In the genomic region with DNA sequence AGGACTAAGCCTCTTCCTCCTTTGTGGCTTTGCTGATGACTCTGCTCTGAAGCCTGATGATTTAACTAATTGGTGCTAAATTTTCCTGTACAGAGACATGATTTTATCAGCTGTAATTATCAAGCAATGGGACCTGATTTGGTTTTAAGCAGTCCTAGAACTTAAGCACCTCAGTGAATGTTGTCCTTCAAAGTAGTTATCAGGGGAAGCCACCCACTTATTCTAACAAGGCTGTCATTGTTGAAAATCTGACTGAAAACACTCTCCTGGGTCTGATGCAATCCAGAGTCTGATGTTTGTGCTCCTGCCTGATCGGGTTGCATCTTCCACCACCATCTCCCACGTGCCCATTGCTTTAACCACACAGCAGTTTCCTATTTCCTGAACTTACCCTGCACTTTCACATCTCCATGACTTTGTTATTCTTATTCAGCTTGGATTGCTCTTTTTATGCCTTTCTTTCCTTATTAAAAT, we compare ENCODE assay signal across 8 cellular contexts. TPM values are rescaled to one million over a fixed set of nuclear protein-coding genes. Genes with fewer than 3 reads are reported as not detected.
DNase-seq lines count a peak whose midpoint lies in the region; ATAC-seq and TF ChIP-seq lines count a peak whose summit lies in the region.

No MANE protein-coding gene starts in this region.

- H3K27me3 ChIP-seq in upper lobe of right lung = no peaks in the 10 kb centered on the region

- TF ChIP-seq CTCF in WTC11 (IDR thresholded peaks at IDR 0.05) = no peak
- no peak for TF ChIP-seq CTCF in glutamatergic neuron (IDR thresholded peaks at IDR 0.05; ENCODE audit: partially characterized antibody, unreplicated experiment)
- no peak for TF ChIP-seq CTCF in upper lobe of right lung (IDR thresholded peaks at IDR 0.05)

- H3K4me1 Mint-ChIP-seq in WTC11 (peaks cover 21% of the 10 kb centered on the region), glutamatergic neuron (ENCODE audit: low read depth, unreplicated experiment) (peaks cover 45% of the 10 kb centered on the region)

- H3K4me1 ChIP-seq in upper lobe of right lung = peaks cover 5% of the 10 kb centered on the region

- CTCF ChIA-PET in WTC11 (lab: Charles Lee) = interaction anchor here (1.3 to 2.2 kb wide), 3 partner anchors 18 to 66 kb away, joined by 3 to 9 read pairs (median 6); no protein-coding TSS in a partner anchor

- H3K4me3 ChIP-seq in upper lobe of right lung = no peak overlapping the region

- POLR2A ChIA-PET in WTC11 (lab: Charles Lee) = no interaction called here

- intact Hi-C loops in upper lobe of right lung (cut with DNase I) = loop anchor here (5.0 kb wide), 1 partner anchor 379 kb away; no protein-coding TSS in a partner anchor

- no peaks in the 10 kb centered on the region for H3K9me3 Mint-ChIP-seq in WTC11
- H3K9me3 Mint-ChIP-seq in glutamatergic neuron (ENCODE audit: unreplicated experiment) = peaks cover 2% of the 10 kb centered on the region

- H3K36me3 Mint-ChIP-seq in WTC11 (no peaks in the 10 kb centered on the region), glutamatergic neuron (ENCODE audit: unreplicated experiment) (no peaks in the 10 kb centered on the region)

- peak; percentile 75 for DNase-seq in activated effector memory CD4-positive, alpha-beta T cell treated with anti-CD3 and anti-CD28 coated beads, Interleukin-2, amount 50 U/mL, for 16 hours
- DNase-seq in activated effector memory CD4-positive, alpha-beta T cell treated with Interleukin-2 at 50 U/mL for 16 hours = no peak
- no peak for DNase-seq in WTC11 (ENCODE audit: low spot score)
- no peak for DNase-seq in glutamatergic neuron
- no peak for DNase-seq in upper lobe of right lung
- DNase-seq in superior temporal gyrus (ENCODE audit: extremely low spot score) = no peak

- H3K27ac Mint-ChIP-seq in WTC11 = no peak overlapping the region; the same call in none of the 2 replicates
- peak overlapping the region; percentile 40 for H3K27ac Mint-ChIP-seq in glutamatergic neuron (ENCODE audit: unreplicated experiment)

- H3K27ac ChIP-seq in KOPT-K1 (ENCODE audit: low read depth, low read length, poor library complexity, severe bottlenecking) (peak overlapping the region; percentile 73), upper lobe of right lung (no peak overlapping the region)

- ATAC-seq in WTC11 = no peak
- ATAC-seq in upper lobe of right lung = peak; percentile 77
- no peak for ATAC-seq in HG03159 (IDR thresholded peaks at IDR 0.05; ENCODE audit: unreplicated experiment)

- H3K36me3 ChIP-seq in KOPT-K1 (ENCODE audit: insufficient read depth, low read length) (no peaks in the 10 kb centered on the region), upper lobe of right lung (no peaks in the 10 kb centered on the region)

- H3K4me3 Mint-ChIP-seq in WTC11 (no peak overlapping the region), glutamatergic neuron (ENCODE audit: unreplicated experiment) (peak overlapping the region; percentile 13)

- H3K27me3 Mint-ChIP-seq in WTC11 (ENCODE audit: low read depth) = no peaks in the 10 kb centered on the region; the same call in 1 of the 2 replicates
- peaks cover 2% of the 10 kb centered on the region for H3K27me3 Mint-ChIP-seq in glutamatergic neuron (ENCODE audit: unreplicated experiment)

- no peaks in the 10 kb centered on the region for H3K9me3 ChIP-seq in KOPT-K1 (ENCODE audit: insufficient read depth, low read length, poor library complexity, severe bottlenecking)
- H3K9me3 ChIP-seq in upper lobe of right lung = no peaks in the 10 kb centered on the region

TF ChIP-seq in WTC11, 78 proteins besides CTCF, POLR2A, EP300 and RAD21:
- TF ChIP-seq, protein P1, sequence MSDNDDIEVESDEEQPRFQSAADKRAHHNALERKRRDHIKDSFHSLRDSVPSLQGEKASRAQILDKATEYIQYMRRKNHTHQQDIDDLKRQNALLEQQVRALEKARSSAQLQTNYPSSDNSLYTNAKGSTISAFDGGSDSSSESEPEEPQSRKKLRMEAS (CRISPR knock-in tag; IDR thresholded peaks at IDR 0.05) = peak; percentile 42; the same call in 1 of the 2 replicates
- TF ChIP-seq GABPB1 (CRISPR knock-in tag; IDR thresholded peaks at IDR 0.05) (peak; percentile 98), ZNF512 (CRISPR knock-in tag; IDR thresholded peaks at IDR 0.05; ENCODE audit: borderline replicate concordance) (no peak)

RNA-seq across cellular contexts. Expression of gene S1PR1, which starts 54.8 kb away (rescaled TPM):
- total RNA-seq in WTC11 (2021) = 3.2 to 3.4 TPM (median 3.2 TPM) in 3 replicates
- total RNA-seq in glutamatergic neuron (ENCODE audit: unreplicated experiment) = not detected
- total RNA-seq in upper lobe of right lung = 134 TPM

Comparison
In these comparisons a context has a peak if more than half of its experiments do, and no peak if none do; other contexts are left out.
1. RNA of gene S1PR1, which starts 54.8 kb away (total RNA-seq): 134 TPM in upper lobe of right lung (single experiment); 3.2 to 3.4 TPM in WTC11 and not detected in glutamatergic neuron (single experiment); every median in the first group is over 10 times any median in the second.